1 cellular context compared by ENCODE assay signal in the genomic region with DNA sequence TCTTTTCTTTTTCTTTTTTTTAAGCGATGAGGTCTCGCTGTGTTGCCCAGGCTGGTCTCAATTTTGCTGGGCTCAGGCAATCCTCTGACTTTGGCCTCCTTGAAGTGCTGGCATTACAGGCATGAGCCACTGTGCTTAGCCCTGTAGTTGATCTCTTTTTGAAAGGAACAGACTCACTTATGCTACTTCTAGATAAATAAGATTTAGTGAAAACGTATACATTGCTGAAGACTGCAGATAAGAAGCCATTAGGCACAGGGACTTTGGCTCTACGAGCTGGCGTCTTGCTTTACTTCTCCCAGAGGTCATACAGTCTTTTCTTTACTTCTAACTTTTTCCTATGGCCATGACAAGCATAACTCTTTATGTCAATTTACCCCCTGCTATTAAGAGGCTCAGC.
TF ChIP-seq lines count a peak whose summit lies in the region.

No MANE protein-coding gene starts in this region.

TF ChIP-seq in K562, 482 proteins besides CTCF, POLR2A, EP300 and RAD21 (continued from another document):
- TF ChIP-seq, protein P1, sequence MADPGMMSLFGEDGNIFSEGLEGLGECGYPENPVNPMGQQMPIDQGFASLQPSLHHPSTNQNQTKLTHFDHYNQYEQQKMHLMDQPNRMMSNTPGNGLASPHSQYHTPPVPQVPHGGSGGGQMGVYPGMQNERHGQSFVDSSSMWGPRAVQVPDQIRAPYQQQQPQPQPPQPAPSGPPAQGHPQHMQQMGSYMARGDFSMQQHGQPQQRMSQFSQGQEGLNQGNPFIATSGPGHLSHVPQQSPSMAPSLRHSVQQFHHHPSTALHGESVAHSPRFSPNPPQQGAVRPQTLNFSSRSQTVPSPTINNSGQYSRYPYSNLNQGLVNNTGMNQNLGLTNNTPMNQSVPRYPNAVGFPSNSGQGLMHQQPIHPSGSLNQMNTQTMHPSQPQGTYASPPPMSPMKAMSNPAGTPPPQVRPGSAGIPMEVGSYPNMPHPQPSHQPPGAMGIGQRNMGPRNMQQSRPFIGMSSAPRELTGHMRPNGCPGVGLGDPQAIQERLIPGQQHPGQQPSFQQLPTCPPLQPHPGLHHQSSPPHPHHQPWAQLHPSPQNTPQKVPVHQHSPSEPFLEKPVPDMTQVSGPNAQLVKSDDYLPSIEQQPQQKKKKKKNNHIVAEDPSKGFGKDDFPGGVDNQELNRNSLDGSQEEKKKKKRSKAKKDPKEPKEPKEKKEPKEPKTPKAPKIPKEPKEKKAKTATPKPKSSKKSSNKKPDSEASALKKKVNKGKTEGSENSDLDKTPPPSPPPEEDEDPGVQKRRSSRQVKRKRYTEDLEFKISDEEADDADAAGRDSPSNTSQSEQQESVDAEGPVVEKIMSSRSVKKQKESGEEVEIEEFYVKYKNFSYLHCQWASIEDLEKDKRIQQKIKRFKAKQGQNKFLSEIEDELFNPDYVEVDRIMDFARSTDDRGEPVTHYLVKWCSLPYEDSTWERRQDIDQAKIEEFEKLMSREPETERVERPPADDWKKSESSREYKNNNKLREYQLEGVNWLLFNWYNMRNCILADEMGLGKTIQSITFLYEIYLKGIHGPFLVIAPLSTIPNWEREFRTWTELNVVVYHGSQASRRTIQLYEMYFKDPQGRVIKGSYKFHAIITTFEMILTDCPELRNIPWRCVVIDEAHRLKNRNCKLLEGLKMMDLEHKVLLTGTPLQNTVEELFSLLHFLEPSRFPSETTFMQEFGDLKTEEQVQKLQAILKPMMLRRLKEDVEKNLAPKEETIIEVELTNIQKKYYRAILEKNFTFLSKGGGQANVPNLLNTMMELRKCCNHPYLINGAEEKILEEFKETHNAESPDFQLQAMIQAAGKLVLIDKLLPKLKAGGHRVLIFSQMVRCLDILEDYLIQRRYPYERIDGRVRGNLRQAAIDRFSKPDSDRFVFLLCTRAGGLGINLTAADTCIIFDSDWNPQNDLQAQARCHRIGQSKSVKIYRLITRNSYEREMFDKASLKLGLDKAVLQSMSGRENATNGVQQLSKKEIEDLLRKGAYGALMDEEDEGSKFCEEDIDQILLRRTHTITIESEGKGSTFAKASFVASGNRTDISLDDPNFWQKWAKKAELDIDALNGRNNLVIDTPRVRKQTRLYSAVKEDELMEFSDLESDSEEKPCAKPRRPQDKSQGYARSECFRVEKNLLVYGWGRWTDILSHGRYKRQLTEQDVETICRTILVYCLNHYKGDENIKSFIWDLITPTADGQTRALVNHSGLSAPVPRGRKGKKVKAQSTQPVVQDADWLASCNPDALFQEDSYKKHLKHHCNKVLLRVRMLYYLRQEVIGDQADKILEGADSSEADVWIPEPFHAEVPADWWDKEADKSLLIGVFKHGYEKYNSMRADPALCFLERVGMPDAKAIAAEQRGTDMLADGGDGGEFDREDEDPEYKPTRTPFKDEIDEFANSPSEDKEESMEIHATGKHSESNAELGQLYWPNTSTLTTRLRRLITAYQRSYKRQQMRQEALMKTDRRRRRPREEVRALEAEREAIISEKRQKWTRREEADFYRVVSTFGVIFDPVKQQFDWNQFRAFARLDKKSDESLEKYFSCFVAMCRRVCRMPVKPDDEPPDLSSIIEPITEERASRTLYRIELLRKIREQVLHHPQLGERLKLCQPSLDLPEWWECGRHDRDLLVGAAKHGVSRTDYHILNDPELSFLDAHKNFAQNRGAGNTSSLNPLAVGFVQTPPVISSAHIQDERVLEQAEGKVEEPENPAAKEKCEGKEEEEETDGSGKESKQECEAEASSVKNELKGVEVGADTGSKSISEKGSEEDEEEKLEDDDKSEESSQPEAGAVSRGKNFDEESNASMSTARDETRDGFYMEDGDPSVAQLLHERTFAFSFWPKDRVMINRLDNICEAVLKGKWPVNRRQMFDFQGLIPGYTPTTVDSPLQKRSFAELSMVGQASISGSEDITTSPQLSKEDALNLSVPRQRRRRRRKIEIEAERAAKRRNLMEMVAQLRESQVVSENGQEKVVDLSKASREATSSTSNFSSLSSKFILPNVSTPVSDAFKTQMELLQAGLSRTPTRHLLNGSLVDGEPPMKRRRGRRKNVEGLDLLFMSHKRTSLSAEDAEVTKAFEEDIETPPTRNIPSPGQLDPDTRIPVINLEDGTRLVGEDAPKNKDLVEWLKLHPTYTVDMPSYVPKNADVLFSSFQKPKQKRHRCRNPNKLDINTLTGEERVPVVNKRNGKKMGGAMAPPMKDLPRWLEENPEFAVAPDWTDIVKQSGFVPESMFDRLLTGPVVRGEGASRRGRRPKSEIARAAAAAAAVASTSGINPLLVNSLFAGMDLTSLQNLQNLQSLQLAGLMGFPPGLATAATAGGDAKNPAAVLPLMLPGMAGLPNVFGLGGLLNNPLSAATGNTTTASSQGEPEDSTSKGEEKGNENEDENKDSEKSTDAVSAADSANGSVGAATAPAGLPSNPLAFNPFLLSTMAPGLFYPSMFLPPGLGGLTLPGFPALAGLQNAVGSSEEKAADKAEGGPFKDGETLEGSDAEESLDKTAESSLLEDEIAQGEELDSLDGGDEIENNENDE (IDR thresholded peaks at IDR 0.05; ENCODE audit: low read depth, low read length): no peak
- TF ChIP-seq CREM (IDR thresholded peaks at IDR 0.05; ENCODE audit: low read depth) (peak; percentile 38; the same call in 1 of the 2 replicates), CXXC5 (CRISPR knock-in tag; IDR thresholded peaks at IDR 0.05) (peak; percentile 42), GATA2 (CRISPR knock-in tag; IDR thresholded peaks at IDR 0.05) (peak; percentile 72), ZNF41 (CRISPR knock-in tag; conservative IDR thresholded peaks at IDR 0.05) (no peak), CBX1 (IDR thresholded peaks at IDR 0.05; ENCODE audit: low read depth) (no peak), KLF16 (IDR thresholded peaks at IDR 0.05) (peak; percentile 66; the same call in 1 of the 2 replicates)
- TF ChIP-seq, protein P2, sequence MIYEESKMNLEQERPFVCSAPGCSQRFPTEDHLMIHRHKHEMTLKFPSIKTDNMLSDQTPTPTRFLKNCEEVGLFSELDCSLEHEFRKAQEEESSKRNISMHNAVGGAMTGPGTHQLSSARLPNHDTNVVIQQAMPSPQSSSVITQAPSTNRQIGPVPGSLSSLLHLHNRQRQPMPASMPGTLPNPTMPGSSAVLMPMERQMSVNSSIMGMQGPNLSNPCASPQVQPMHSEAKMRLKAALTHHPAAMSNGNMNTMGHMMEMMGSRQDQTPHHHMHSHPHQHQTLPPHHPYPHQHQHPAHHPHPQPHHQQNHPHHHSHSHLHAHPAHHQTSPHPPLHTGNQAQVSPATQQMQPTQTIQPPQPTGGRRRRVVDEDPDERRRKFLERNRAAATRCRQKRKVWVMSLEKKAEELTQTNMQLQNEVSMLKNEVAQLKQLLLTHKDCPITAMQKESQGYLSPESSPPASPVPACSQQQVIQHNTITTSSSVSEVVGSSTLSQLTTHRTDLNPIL (CRISPR knock-in tag; IDR thresholded peaks at IDR 0.05): no peak
- TF ChIP-seq, protein P3, sequence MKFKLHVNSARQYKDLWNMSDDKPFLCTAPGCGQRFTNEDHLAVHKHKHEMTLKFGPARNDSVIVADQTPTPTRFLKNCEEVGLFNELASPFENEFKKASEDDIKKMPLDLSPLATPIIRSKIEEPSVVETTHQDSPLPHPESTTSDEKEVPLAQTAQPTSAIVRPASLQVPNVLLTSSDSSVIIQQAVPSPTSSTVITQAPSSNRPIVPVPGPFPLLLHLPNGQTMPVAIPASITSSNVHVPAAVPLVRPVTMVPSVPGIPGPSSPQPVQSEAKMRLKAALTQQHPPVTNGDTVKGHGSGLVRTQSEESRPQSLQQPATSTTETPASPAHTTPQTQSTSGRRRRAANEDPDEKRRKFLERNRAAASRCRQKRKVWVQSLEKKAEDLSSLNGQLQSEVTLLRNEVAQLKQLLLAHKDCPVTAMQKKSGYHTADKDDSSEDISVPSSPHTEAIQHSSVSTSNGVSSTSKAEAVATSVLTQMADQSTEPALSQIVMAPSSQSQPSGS (CRISPR knock-in tag; IDR thresholded peaks at IDR 0.05): no peak
- TF ChIP-seq, protein P4, sequence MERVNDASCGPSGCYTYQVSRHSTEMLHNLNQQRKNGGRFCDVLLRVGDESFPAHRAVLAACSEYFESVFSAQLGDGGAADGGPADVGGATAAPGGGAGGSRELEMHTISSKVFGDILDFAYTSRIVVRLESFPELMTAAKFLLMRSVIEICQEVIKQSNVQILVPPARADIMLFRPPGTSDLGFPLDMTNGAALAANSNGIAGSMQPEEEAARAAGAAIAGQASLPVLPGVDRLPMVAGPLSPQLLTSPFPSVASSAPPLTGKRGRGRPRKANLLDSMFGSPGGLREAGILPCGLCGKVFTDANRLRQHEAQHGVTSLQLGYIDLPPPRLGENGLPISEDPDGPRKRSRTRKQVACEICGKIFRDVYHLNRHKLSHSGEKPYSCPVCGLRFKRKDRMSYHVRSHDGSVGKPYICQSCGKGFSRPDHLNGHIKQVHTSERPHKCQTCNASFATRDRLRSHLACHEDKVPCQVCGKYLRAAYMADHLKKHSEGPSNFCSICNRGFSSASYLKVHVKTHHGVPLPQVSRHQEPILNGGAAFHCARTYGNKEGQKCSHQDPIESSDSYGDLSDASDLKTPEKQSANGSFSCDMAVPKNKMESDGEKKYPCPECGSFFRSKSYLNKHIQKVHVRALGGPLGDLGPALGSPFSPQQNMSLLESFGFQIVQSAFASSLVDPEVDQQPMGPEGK (CRISPR knock-in tag; IDR thresholded peaks at IDR 0.05; ENCODE audit: borderline replicate concordance): no peak
